ENCODE assay signal across 9 cellular contexts in the genomic region with DNA sequence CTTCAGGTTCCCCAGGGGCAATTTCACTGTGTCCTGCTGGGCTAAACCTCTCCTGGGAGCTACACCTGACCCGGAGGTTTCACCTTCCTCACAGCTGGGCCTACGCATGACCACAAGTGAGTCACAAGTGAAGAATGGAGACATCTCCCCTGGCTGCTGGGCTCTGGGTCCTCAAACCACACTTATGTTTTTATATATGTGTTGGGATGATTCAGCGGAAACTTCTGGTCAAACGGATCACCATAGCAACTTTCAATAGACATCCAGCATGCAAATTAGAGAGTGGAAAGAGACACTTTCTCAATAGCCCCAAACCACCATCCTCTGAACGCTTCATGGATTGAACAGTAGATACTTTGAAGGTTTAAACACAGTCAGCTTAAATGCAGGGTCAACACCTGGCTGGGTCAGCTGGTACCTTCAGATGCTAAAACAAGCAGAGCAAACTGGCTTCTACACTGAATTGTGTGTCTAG. TPM values are rescaled to one million over a fixed set of nuclear protein-coding genes. Genes with fewer than 3 reads are reported as not detected.
DNase-seq lines count a peak whose midpoint lies in the region; ATAC-seq and TF ChIP-seq lines count a peak whose summit lies in the region.
"Had no signal": no experiment of that assay in that cellular context is flagged by ENCODE, and none has a peak within 500 bp of the region (broad histone marks: within the 10 kb centered on the region; RNA-seq: fewer than 3 reads in every experiment).

No MANE protein-coding gene starts in this region.

- peak; percentile 56 for DNase-seq in activated CD4-positive, CD25-positive, alpha-beta regulatory T cell treated with anti-CD3 and anti-CD28 coated beads, Interleukin-2, amount 50 U/mL, for 72 hours
- DNase-seq in iris pigment epithelial cell (ENCODE audit: low read depth) (peak; percentile 67), aorta (no peak), stomach (no peak), NCI-H146 (lab: John Stamatoyannopoulos, UW) (no peak), RKO (ENCODE audit: low spot score) (no peak)

- H3K36me3 ChIP-seq in aorta (ENCODE audit: control insufficient read depth in 1 of 2, insufficient read depth in 2 of 2, low read length in 1 of 2) (no peaks in the 10 kb centered on the region), stomach (no peaks in the 10 kb centered on the region)

- TF ChIP-seq POLR2A in stomach (IDR thresholded peaks at IDR 0.05): no peak

- intact Hi-C loops in aorta (cut with DNase I) (no loop called here), stomach (cut with DNase I; ENCODE audit: low total_unique reads) (no loop called here)

- H3K4me3 ChIP-seq in aorta (ENCODE audit: low read length in 2 of 2) (no peak overlapping the region), stomach (no peak overlapping the region)

- H3K27me3 ChIP-seq in aorta (ENCODE audit: control insufficient read depth in 1 of 2, insufficient read depth in 2 of 2, low read length in 1 of 2) (no peaks in the 10 kb centered on the region), stomach (no peaks in the 10 kb centered on the region)

- H3K4me1 ChIP-seq in aorta (ENCODE audit: control insufficient read depth in 1 of 2, insufficient read depth in 2 of 2, low read length in 2 of 2): no peaks in the 10 kb centered on the region
- H3K4me1 ChIP-seq in stomach: no peaks in the 10 kb centered on the region

- 88 to 93% methylated on average over 5 of the region's 5 CpGs for WGBS in aorta, 2 donors
- 79 to 85% (median 82%) methylated on average over 3 to 5 of the region's 5 CpGs for WGBS in stomach, 5 donors

- H3K9me3 ChIP-seq in aorta (ENCODE audit: control insufficient read depth, low read length): no peaks in the 10 kb centered on the region
- H3K9me3 ChIP-seq in stomach: no peaks in the 10 kb centered on the region

- ATAC-seq in GM18873 (IDR thresholded peaks at IDR 0.05; ENCODE audit: low FRiP score, unreplicated experiment): peak; percentile 88
- peak; percentile 91 for ATAC-seq in HG03025 (IDR thresholded peaks at IDR 0.05; ENCODE audit: low FRiP score, unreplicated experiment)
- no peak for ATAC-seq in aorta (ENCODE audit: low FRiP score)

- no peak for TF ChIP-seq CTCF in stomach (IDR thresholded peaks at IDR 0.05)

- H3K27ac ChIP-seq in aorta (ENCODE audit: low read depth in 1 of 2, low read length in 2 of 2) (no peak overlapping the region), stomach (no peak overlapping the region)
- H3K27ac ChIP-seq: HL-60 had no signal

- TF ChIP-seq EP300 in stomach (IDR thresholded peaks at IDR 0.05): no peak

RNA-seq across cellular contexts. Expression of a gene that starts 28.0 kb away (rescaled TPM):
- total RNA-seq in aorta (100 to 1,000 TPM in 1 of 2 donors, 10 to 100 TPM in 1; 62.8 to 109 TPM), stomach (100 to 1,000 TPM in 1 of 5 donors, 10 to 100 TPM in 4; 11.9 to 159 (median 16.7) TPM)
- polyA plus RNA-seq in aorta (10 to 100 TPM; 12.6 to 18.2 TPM), stomach (10 to 100 TPM in 2 of 3 donors, 1 to 10 TPM in 1; 7.5 to 11.3 (median 10.1) TPM)

Comparison
In these comparisons a context has a peak if more than half of its experiments do, and no peak if none do; other contexts are left out.
1. DNase-seq: peak in activated CD4-positive, CD25-positive, alpha-beta regulatory T cell treated with anti-CD3 and anti-CD28 coated beads, Interleukin-2, amount 50 U/mL, for 72 hours (single experiment) and iris pigment epithelial cell (single experiment); none in aorta (0 of 2), stomach (single experiment), NCI-H146 (single experiment) and RKO (single experiment).